In the genomic region with DNA sequence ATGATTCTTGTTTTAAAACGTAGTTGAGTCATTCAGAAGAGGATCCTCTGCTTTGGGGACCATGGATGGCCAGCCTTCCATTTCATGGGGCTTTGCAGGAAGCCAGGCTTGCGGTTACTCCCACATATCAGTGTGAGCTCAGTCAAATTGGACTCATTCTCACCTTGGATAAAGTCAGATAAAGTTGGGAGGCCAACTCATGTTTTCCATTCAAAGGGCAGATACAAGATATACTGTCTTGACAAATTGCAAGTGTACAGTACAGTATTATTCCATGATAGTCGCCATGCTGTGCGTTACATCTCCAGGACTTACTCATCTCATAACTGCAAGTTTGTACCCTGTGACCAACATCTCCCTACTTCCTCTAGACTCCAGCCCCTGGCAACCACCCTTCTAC, we compare ENCODE assay signal across 1 cellular context.
A peak's percentile ranks its signal among the peaks of the same experiment; 100 is the strongest.
TF ChIP-seq lines count a peak whose summit lies in the region.

No MANE protein-coding gene starts in this region.

TF ChIP-seq in K562, 482 proteins besides CTCF, POLR2A, EP300 and RAD21 (continued from another document):
- peak in 1 of 3 experiments; percentile 32 for TF ChIP-seq YY1 (IDR thresholded peaks at IDR 0.05; ENCODE audit: borderline replicate concordance in 1 of 3, control insufficient read depth in 1 of 3, extremely low read depth in 1 of 3, insufficient read depth in 3 of 3, insufficient read length in 1 of 3, insufficient replicate concordance in 2 of 3, low read depth in 1 of 3, low read length in 2 of 3)
- peak; percentile 85 for TF ChIP-seq FOSL1 (tag; conservative IDR thresholded peaks at IDR 0.05)
- no peak for TF ChIP-seq YBX1 (IDR thresholded peaks at IDR 0.05)
- TF ChIP-seq CBFA2T3 (IDR thresholded peaks at IDR 0.05), result 0 out of 2 replicates have a peak, but pooled peaks have one; percentile 11
- TF ChIP-seq TCF3 (CRISPR knock-in tag; IDR thresholded peaks at IDR 0.05), result peak; percentile 8; the same call in 1 of the 2 replicates
- TF ChIP-seq, protein P1, sequence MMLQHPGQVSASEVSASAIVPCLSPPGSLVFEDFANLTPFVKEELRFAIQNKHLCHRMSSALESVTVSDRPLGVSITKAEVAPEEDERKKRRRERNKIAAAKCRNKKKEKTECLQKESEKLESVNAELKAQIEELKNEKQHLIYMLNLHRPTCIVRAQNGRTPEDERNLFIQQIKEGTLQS (IDR thresholded peaks at IDR 0.05), result peak; percentile 20; the same call in 1 of the 2 replicates
- TF ChIP-seq, protein P1 (CRISPR knock-in tag; conservative IDR thresholded peaks at IDR 0.05), result no peak
- peak; percentile 26; the same call in 1 of the 2 replicates for TF ChIP-seq TEAD4 (IDR thresholded peaks at IDR 0.05; ENCODE audit: low read length)
- no peak for TF ChIP-seq TEAD4 (CRISPR knock-in tag; IDR thresholded peaks at IDR 0.05; ENCODE audit: borderline replicate concordance)
